16 cellular contexts compared by ENCODE assay signal in the genomic region with DNA sequence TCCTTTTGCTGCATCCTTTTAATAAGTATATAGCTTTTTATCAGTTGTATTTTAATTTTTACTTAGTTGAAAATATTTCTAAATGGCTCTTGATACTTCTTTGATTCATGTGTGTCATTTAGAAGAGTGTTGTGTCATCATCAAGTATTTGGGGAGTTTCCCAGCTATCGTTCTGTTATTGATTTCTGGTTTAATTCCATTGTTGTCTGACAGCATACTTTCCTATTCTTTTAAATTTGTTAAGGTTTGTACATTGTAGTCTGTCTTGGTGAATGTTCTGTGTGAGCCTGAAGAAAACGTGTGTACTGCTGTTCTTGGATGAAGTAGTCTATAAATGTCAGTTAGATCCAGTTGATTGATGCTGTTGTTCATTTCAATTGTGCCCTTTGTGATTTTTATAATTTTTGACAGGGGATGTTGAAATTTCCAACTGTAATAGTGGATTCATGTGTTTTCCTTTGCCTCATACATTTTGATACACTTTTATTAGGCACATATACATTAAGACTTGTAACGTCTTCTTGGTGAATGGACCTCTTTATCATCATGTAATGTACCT.
"Had no signal": no experiment of that assay in that cellular context is flagged by ENCODE, and none has a peak within 500 bp of the region (broad histone marks: within the 10 kb centered on the region; RNA-seq: fewer than 3 reads in every experiment).

No MANE protein-coding gene starts in this region.

- H3K9me3 ChIP-seq: esophagus squamous epithelium, thyroid gland had no signal

- H3K27ac ChIP-seq: coronary artery, esophagus squamous epithelium, right atrium auricular region, thyroid gland had no signal

- H3K9me3 Mint-ChIP-seq: activated CD4-positive, alpha-beta T cell treated with anti-CD3 and anti-CD28 coated beads, Interleukin-2, amount 10 ng/mL, durations not matched to agents 7 days and 5 days; activated T-helper 2 cell treated with anti-CD3 and anti-CD28 coated beads, Interferon-gamma antibody, Interleukin-2, Interleukin-4, amounts not matched to agents 10 μg/mL and 5 μg/mL and 100 μg/mL, durations not matched to agents 14 hours and 24 hours and 36 hours; central memory CD8-positive, alpha-beta T cell had no signal

- H3K27ac Mint-ChIP-seq: activated CD4-positive, alpha-beta T cell treated with anti-CD3 and anti-CD28 coated beads, Interleukin-2, amount 10 ng/mL, durations not matched to agents 7 days and 5 days; activated T-helper 2 cell treated with anti-CD3 and anti-CD28 coated beads, Interferon-gamma antibody, Interleukin-2, Interleukin-4, amounts not matched to agents 10 μg/mL and 5 μg/mL and 100 μg/mL, durations not matched to agents 14 hours and 24 hours and 36 hours; brain; nephron; progenitor cell of endocrine pancreas; T-helper 17 cell had no signal

- ATAC-seq: T-helper 17 cell had no signal

- H3K27me3 ChIP-seq: esophagus squamous epithelium, right atrium auricular region, thyroid gland had no signal

- H3K4me1 Mint-ChIP-seq: central memory CD8-positive, alpha-beta T cell; nephron; T-helper 17 cell had no signal

- H3K27me3 Mint-ChIP-seq: activated CD4-positive, alpha-beta T cell treated with anti-CD3 and anti-CD28 coated beads, Interleukin-2, amount 10 ng/mL, durations not matched to agents 7 days and 5 days; brain; central memory CD8-positive, alpha-beta T cell; progenitor cell of endocrine pancreas; T-helper 17 cell had no signal

- DNase-seq: activated CD4-positive, alpha-beta T cell treated with anti-CD3 and anti-CD28 coated beads, Interleukin-2, amount 10 ng/mL, durations not matched to agents 7 days and 5 days; activated CD8-positive, alpha-beta memory T cell treated with anti-CD3 and anti-CD28 coated beads for 24 hours; effector CD4-positive, alpha-beta T cell; esophagus squamous epithelium; foreskin fibroblast; head of caudate nucleus; nucleus accumbens; T-helper 17 cell; thyroid gland had no signal

- H3K4me3 Mint-ChIP-seq: activated CD4-positive, alpha-beta T cell treated with anti-CD3 and anti-CD28 coated beads, Interleukin-2, amount 10 ng/mL, durations not matched to agents 7 days and 5 days; brain; central memory CD8-positive, alpha-beta T cell; nephron; T-helper 17 cell had no signal

- H3K4me1 ChIP-seq: esophagus squamous epithelium, right atrium auricular region, thyroid gland had no signal

- H3K4me3 ChIP-seq: coronary artery, esophagus squamous epithelium, right atrium auricular region, thyroid gland had no signal
